ENCODE assay signal across 26 cellular contexts in the genomic region with DNA sequence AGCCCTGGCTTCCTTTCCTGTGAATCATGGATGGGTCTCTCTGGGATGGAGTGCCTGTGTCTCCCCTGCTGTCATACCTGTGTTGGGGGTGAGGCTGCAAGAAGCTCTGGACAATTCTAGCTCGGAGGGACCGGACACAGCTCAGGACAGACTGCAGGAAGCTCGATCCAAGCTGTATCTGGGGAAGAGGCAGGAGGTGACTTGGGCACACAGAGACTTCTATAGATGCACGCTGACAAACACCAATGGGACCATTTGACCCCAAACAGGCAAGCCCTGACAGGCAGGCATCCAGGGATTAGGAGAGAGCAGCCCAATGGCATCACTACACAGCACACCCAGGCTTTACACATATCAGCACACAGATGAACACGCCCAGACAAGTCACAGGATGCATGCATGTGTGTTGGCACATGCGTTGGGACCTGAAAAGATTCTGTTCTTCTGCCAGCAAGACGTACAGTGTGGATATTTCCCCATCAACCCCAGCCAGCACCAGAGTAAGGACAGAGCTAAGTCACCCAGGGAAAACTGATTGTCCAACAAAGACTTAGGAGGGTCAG. TPM values are rescaled to one million over a fixed set of nuclear protein-coding genes. Genes with fewer than 3 reads are reported as not detected.
DNase-seq lines count a peak whose midpoint lies in the region; ATAC-seq, FAIRE-seq and TF ChIP-seq lines count a peak whose summit lies in the region.
"Had no signal": no experiment of that assay in that cellular context is flagged by ENCODE, and none has a peak within 500 bp of the region (broad histone marks: within the 10 kb centered on the region; RNA-seq: fewer than 3 reads in every experiment).

No MANE protein-coding gene starts in this region.

- H2AFZ ChIP-seq in K562 (ENCODE audit: low read depth, low read length): no peak overlapping the region

- POLR2A ChIA-PET in RWPE1 (lab: Yijun Ruan, JAX; ENCODE audit: low non-redundant PET): no interaction called here
- POLR2A ChIA-PET in K562 (lab: Yijun Ruan, JAX): interaction anchor here (1.0 to 1.6 kb wide), 4 partner anchors 8 to 57 kb away, joined by 3 to 6 read pairs (median 4); no protein-coding TSS in a partner anchor

- CTCF ChIA-PET in RWPE1 (lab: Yijun Ruan, JAX) (interaction anchor here (0.6 kb wide), 1 partner anchor 58 kb away, joined by 4 read pairs; no protein-coding TSS in a partner anchor), K562 (lab: Yijun Ruan, JAX; ENCODE audit: low intra/inter-chr PET ratio) (interaction anchor here (0.5 kb wide), 1 partner anchor 398 kb away, joined by 3 read pairs; no protein-coding TSS in a partner anchor)

- TF ChIP-seq POLR2A in K562 (conservative IDR thresholded peaks at IDR 0.05) (0 out of 2 replicates have a peak, but pooled peaks have one; percentile 3), erythroblast (IDR thresholded peaks at IDR 0.05; ENCODE audit: low read length) (peak; percentile 48)

- no peak for TF ChIP-seq EP300 in K562 (IDR thresholded peaks at IDR 0.05; ENCODE audit: low read length)

- no peaks in the 10 kb centered on the region; the same call in 1 of the 2 replicates for H4K20me1 ChIP-seq in K562 (replicated peaks; ENCODE audit: control insufficient read depth, insufficient read depth, low read length)

- H3K27ac ChIP-seq in RWPE1 (no peak overlapping the region), K562 (ENCODE audit: extremely low read depth, low read depth, low read length) (no peak overlapping the region)
- H3K27ac ChIP-seq: HL-60 had no signal

- H3K79me2 ChIP-seq in K562 (ENCODE audit: control insufficient read depth, insufficient read depth, low read length): no peaks in the 10 kb centered on the region

- no peak overlapping the region for H3K4me3 ChIP-seq in K562

- peaks cover 0 to 3% of the 10 kb centered on the region in 2 experiments; a peak in 1 of 5 replicates for H3K4me1 ChIP-seq in K562 (replicated peaks in 1 of 2; ENCODE audit: control insufficient read depth in 2 of 2, insufficient read depth in 2 of 2, low read length in 2 of 2)

- no peak overlapping the region for H3K4me2 ChIP-seq in K562 (ENCODE audit: insufficient read depth, low read length)

- DNase-seq in RWPE1 (ENCODE audit: low spot score): peak; percentile 7
- DNase-seq in K562 (ENCODE audit: extremely low read depth in 1 of 4, low spot score in 3 of 4): no peak
- peak; percentile 12 to 32 for DNase-seq in erythroblast (lab: John Stamatoyannopoulos, UW)
- DNase-seq in nephron progenitor cell: no peak
- no peak for DNase-seq in frontal cortex (ENCODE audit: low spot score in 2 of 2)
- no peak for DNase-seq in NCI-H526 (lab: John Stamatoyannopoulos, UW)
- DNase-seq in ecto neural progenitor cell (ENCODE audit: low spot score): no peak
- DNase-seq in GDM1 (lab: John Stamatoyannopoulos, UW): no peak
- DNase-seq: AML-193; C1 segment of cervical spinal cord; CD8-positive, alpha-beta T cell; H7; KBM-7; NCI-H1092; NCI-H1436; NCI-H187 treated with DMSO at 0.1 percent for 48 hours; NCI-H748 treated with DMSO at 0.1 percent for 48 hours; NK-92 treated with Interleukin-12 subunit alpha and Interleukin-12 subunit beta, amount 100 ng/mL, for 24 hours had no signal

- no peak overlapping the region for H3K4me3 Mint-ChIP-seq in nephron progenitor cell
- H3K4me3 Mint-ChIP-seq: CD8-positive, alpha-beta T cell had no signal

- no peaks in the 10 kb centered on the region for H3K9me3 Mint-ChIP-seq in nephron progenitor cell
- H3K9me3 Mint-ChIP-seq: CD8-positive, alpha-beta T cell had no signal

- H3K4me1 Mint-ChIP-seq in nephron progenitor cell: peaks cover 8% of the 10 kb centered on the region

- peaks cover 28% of the 10 kb centered on the region for H3K27me3 Mint-ChIP-seq in nephron progenitor cell (ENCODE audit: low read depth, poor library complexity)

- H3K27ac Mint-ChIP-seq in nephron progenitor cell: peak overlapping the region; percentile 29
- H3K27ac Mint-ChIP-seq: CD8-positive, alpha-beta T cell had no signal

- no peaks in the 10 kb centered on the region for H3K9me3 ChIP-seq in K562 (replicated peaks; ENCODE audit: control insufficient read depth, insufficient read depth, low read depth, low read length)

- H3K36me3 Mint-ChIP-seq in nephron progenitor cell (ENCODE audit: low read depth): no peaks in the 10 kb centered on the region
- H3K36me3 Mint-ChIP-seq: CD8-positive, alpha-beta T cell had no signal

- intact Hi-C loops in K562 (cut with micrococcal nuclease): no loop called here

- in situ Hi-C loops in K562 (cut with MboI): no loop called here

- no peak for ATAC-seq in K562
- ATAC-seq: CD8-positive, alpha-beta T cell; HepG2 had no signal

- H3K27me3 ChIP-seq in K562 (ENCODE audit: control insufficient read depth in 2 of 2, insufficient read depth in 2 of 2, low read length in 2 of 2): no peaks in the 10 kb centered on the region

- WGBS in K562 (ENCODE audit: insufficient coverage, low coverage, missing lambda C conversion rate): 72% methylated on average over 7 of the region's 7 CpGs

- TF ChIP-seq RAD21 in K562 (CRISPR knock-in tag; conservative IDR thresholded peaks at IDR 0.05 in 1 of 2, IDR thresholded peaks at IDR 0.05 in 1 of 2): no peak

- BruUV-seq in K562 (replicated peaks; lab: Mats Ljungman, UMichigan): no TSS peak

- H3K9me1 ChIP-seq in K562 (ENCODE audit: control insufficient read depth, insufficient read depth, low read length): peaks cover 4% of the 10 kb centered on the region

- peak; percentile 23 for FAIRE-seq in K562 (lab: Jason Lieb, UNC)
- no peak for FAIRE-seq in frontal cortex (lab: Jason Lieb, UNC)
- FAIRE-seq: GM18507, HepG2 had no signal

- TF ChIP-seq CTCF in RWPE1 (conservative IDR thresholded peaks at IDR 0.05; ENCODE audit: low read depth): no peak
- no peak for TF ChIP-seq CTCF in K562 (IDR thresholded peaks at IDR 0.05 in 2 of 3, conservative IDR thresholded peaks at IDR 0.05 in 1 of 3; ENCODE audit: insufficient read depth in 2 of 3, low read depth in 1 of 3, low read length in 3 of 3)
- no peak for TF ChIP-seq CTCF in nephron progenitor cell (IDR thresholded peaks at IDR 0.05)

- H3K9ac ChIP-seq in K562 (ENCODE audit: insufficient read depth in 1 of 2, low read depth in 2 of 2, low read length in 2 of 2): no peak overlapping the region

- H3K36me3 ChIP-seq in K562 (ENCODE audit: control insufficient read depth, insufficient read depth, low read length): peaks cover 39% of the 10 kb centered on the region

RNA-seq across cellular contexts. Expression of a gene that starts 4.5 kb away (rescaled TPM):
- total RNA-seq in K562 (2011; cell fraction: chromatin; rRNA removed; ENCODE audit: low replicate concordance): not detected in 2 replicates
- not detected in 2 replicates for total RNA-seq in K562 (2011; cell fraction: nucleolus; rRNA removed)
- total RNA-seq in K562 (2011; cell fraction: nucleoplasm; rRNA removed): not detected in 2 replicates
- not detected in 2 replicates for total RNA-seq in K562 (2014; rRNA removed)
- not detected in 2 replicates for total RNA-seq in K562 (2014; rRNA removed; fragmentation: Illumina TruSeq; extraction: Trizol)
- not detected in 2 replicates for total RNA-seq in K562 (2015; rRNA removed; fragmentation: Illumina TruSeq; extraction: Trizol)
- total RNA-seq in K562 (2021): not detected in 2 replicates
- polyA plus RNA-seq in K562 (2011; rRNA removed): not detected in 2 replicates
- not detected in 2 replicates for polyA plus RNA-seq in K562 (2011; cell fraction: cytosol; rRNA removed)
- not detected in 2 replicates for polyA plus RNA-seq in K562 (2011; cell fraction: nucleus; rRNA removed)
- 0.20 and 0.55 TPM in 2 replicates for polyA plus RNA-seq in K562 (2012)
- not detected in 2 replicates for polyA plus RNA-seq in K562 (2014; fragmentation: Illumina TruSeq; extraction: Trizol)
- not detected for polyA plus RNA-seq in K562 (2014; fragmentation: Nextera tagmentation; extraction: Ambion mirVana)
- not detected in 2 replicates for polyA plus RNA-seq in K562 (2014; rRNA removed)
- polyA minus RNA-seq in K562 (2011; rRNA and poly(A)+ RNA removed): not detected in 2 replicates
- not detected in 2 replicates for polyA minus RNA-seq in K562 (2011; cell fraction: cytosol; rRNA and poly(A)+ RNA removed)
- polyA minus RNA-seq in K562 (2011; cell fraction: nucleus; rRNA and poly(A)+ RNA removed): not detected in 2 replicates
- total RNA-seq in frontal cortex: not detected
- total RNA-seq: A172; CD8-positive, alpha-beta T cell; G401; H7; HepG2; HT-29; NCI-H460 had no signal
- polyA plus RNA-seq: AG04450, HepG2 had no signal

RNA-seq across cellular contexts. Expression of a gene that starts 10.2 kb away (rescaled TPM):
- total RNA-seq in K562 (2011; cell fraction: chromatin; rRNA removed; ENCODE audit: low replicate concordance): 0.56 and 0.74 TPM in 2 replicates
- total RNA-seq in K562 (2011; cell fraction: nucleolus; rRNA removed): 0.17 and 0.26 TPM in 2 replicates
- total RNA-seq in K562 (2011; cell fraction: nucleoplasm; rRNA removed): 0.44 and 1.1 TPM in 2 replicates
- total RNA-seq in K562 (2014; rRNA removed) (not detected in 2 replicates), K562 (2014; rRNA removed; fragmentation: Illumina TruSeq; extraction: Trizol) (not detected in 2 replicates), K562 (2015; rRNA removed; fragmentation: Illumina TruSeq; extraction: Trizol) (not detected in 2 replicates), K562 (2021) (not detected in 2 replicates), frontal cortex (not detected)
- polyA plus RNA-seq in K562 (2011; rRNA removed) (0.12 TPM in 1 of 2 replicates, not detected in the other), K562 (2014; fragmentation: Illumina TruSeq; extraction: Trizol) (0.04 TPM in 1 of 2 replicates, not detected in the other), K562 (2014; fragmentation: Nextera tagmentation; extraction: Ambion mirVana) (not detected), K562 (2014; rRNA removed) (not detected in 2 replicates)
- polyA plus RNA-seq in K562 (2011; cell fraction: cytosol; rRNA removed): 0.03 TPM in 1 of 2 replicates, not detected in the other
- 0.36 and 0.60 TPM in 2 replicates for polyA plus RNA-seq in K562 (2011; cell fraction: nucleus; rRNA removed)
- 0.08 TPM in 1 of 2 replicates, not detected in the other for polyA plus RNA-seq in K562 (2012)
- polyA minus RNA-seq in K562 (2011; rRNA and poly(A)+ RNA removed): 0.27 TPM in 1 of 2 replicates, not detected in the other
- polyA minus RNA-seq in K562 (2011; cell fraction: cytosol; rRNA and poly(A)+ RNA removed): not detected in 2 replicates
- polyA minus RNA-seq in K562 (2011; cell fraction: nucleus; rRNA and poly(A)+ RNA removed): 0.13 and 0.22 TPM in 2 replicates
- total RNA-seq: CD8-positive, alpha-beta T cell; G401; H7; HepG2; HT-29; NCI-H460 had no signal
- polyA plus RNA-seq: AG04450, HepG2 had no signal

RNA-seq across cellular contexts. Expression of a gene that starts 18.4 kb away (rescaled TPM):
- 113 and 184 TPM in 2 replicates for total RNA-seq in K562 (2011; cell fraction: chromatin; rRNA removed; ENCODE audit: low replicate concordance)
- total RNA-seq in K562 (2011; cell fraction: nucleolus; rRNA removed): 129 and 133 TPM in 2 replicates
- 107 and 122 TPM in 2 replicates for total RNA-seq in K562 (2011; cell fraction: nucleoplasm; rRNA removed)
- total RNA-seq in K562 (2014; rRNA removed): 15.9 and 22.0 TPM in 2 replicates
- 19.2 and 19.3 TPM in 2 replicates for total RNA-seq in K562 (2014; rRNA removed; fragmentation: Illumina TruSeq; extraction: Trizol)
- 22.2 and 25.5 TPM in 2 replicates for total RNA-seq in K562 (2015; rRNA removed; fragmentation: Illumina TruSeq; extraction: Trizol)
- 28.7 and 34.3 TPM in 2 replicates for total RNA-seq in K562 (2021)
- 47.4 and 72.0 TPM in 2 replicates for polyA plus RNA-seq in K562 (2011; rRNA removed)
- 33.6 and 44.4 TPM in 2 replicates for polyA plus RNA-seq in K562 (2011; cell fraction: cytosol; rRNA removed)
- polyA plus RNA-seq in K562 (2011; cell fraction: nucleus; rRNA removed): 361 and 506 TPM in 2 replicates
- 25.0 and 47.3 TPM in 2 replicates for polyA plus RNA-seq in K562 (2012)
- 33.8 and 35.3 TPM in 2 replicates for polyA plus RNA-seq in K562 (2014; fragmentation: Illumina TruSeq; extraction: Trizol)
- 10 to 100 TPM in 1 of 2 experiments, 1 to 10 TPM in 1; 9.0 to 18.9 TPM for polyA plus RNA-seq in K562 (2014; fragmentation: Nextera tagmentation; extraction: Ambion mirVana)
- polyA plus RNA-seq in K562 (2014; rRNA removed): 33.1 and 36.7 TPM in 2 replicates
- 31.5 and 38.3 TPM in 2 replicates for polyA minus RNA-seq in K562 (2011; rRNA and poly(A)+ RNA removed)
- 14.1 and 24.0 TPM in 2 replicates for polyA minus RNA-seq in K562 (2011; cell fraction: cytosol; rRNA and poly(A)+ RNA removed)
- 85.5 and 91.1 TPM in 2 replicates for polyA minus RNA-seq in K562 (2011; cell fraction: nucleus; rRNA and poly(A)+ RNA removed)
- 0.82 TPM for total RNA-seq in frontal cortex
- total RNA-seq: A172, G401, HepG2 had no signal

RNA-seq across cellular contexts. Expression of a gene that starts 58.2 kb away (rescaled TPM):
- 2.1 and 5.6 TPM in 2 replicates for total RNA-seq in K562 (2011; cell fraction: chromatin; rRNA removed; ENCODE audit: low replicate concordance)
- 3.2 and 3.3 TPM in 2 replicates for total RNA-seq in K562 (2011; cell fraction: nucleolus; rRNA removed)
- total RNA-seq in K562 (2011; cell fraction: nucleoplasm; rRNA removed): 2.2 and 2.7 TPM in 2 replicates
- total RNA-seq in K562 (2014; rRNA removed) (0.04 and 0.36 TPM in 2 replicates), K562 (2014; rRNA removed; fragmentation: Illumina TruSeq; extraction: Trizol) (0.11 and 0.51 TPM in 2 replicates), K562 (2015; rRNA removed; fragmentation: Illumina TruSeq; extraction: Trizol) (0.04 and 0.11 TPM in 2 replicates), K562 (2021) (0.18 and 0.81 TPM in 2 replicates), frontal cortex (under 0.01 TPM)
- polyA plus RNA-seq in K562 (2011; rRNA removed) (0.08 and 0.37 TPM in 2 replicates), K562 (2014; fragmentation: Illumina TruSeq; extraction: Trizol) (0.25 and 0.26 TPM in 2 replicates), K562 (2014; fragmentation: Nextera tagmentation; extraction: Ambion mirVana) (under 1 TPM; 0.04 to 0.06 TPM), K562 (2014; rRNA removed) (0.22 and 0.32 TPM in 2 replicates)
- 0.19 and 0.33 TPM in 2 replicates for polyA plus RNA-seq in K562 (2011; cell fraction: cytosol; rRNA removed)
- 3.7 and 4.0 TPM in 2 replicates for polyA plus RNA-seq in K562 (2011; cell fraction: nucleus; rRNA removed)
- polyA plus RNA-seq in K562 (2012): 0.59 and 13.5 TPM in 2 replicates
- polyA minus RNA-seq in K562 (2011; rRNA and poly(A)+ RNA removed): 0.36 and 0.46 TPM in 2 replicates
- not detected in 2 replicates for polyA minus RNA-seq in K562 (2011; cell fraction: cytosol; rRNA and poly(A)+ RNA removed)
- polyA minus RNA-seq in K562 (2011; cell fraction: nucleus; rRNA and poly(A)+ RNA removed): 0.89 and 0.94 TPM in 2 replicates
- total RNA-seq: A172; CD8-positive, alpha-beta T cell; G401; HepG2; NCI-H460 had no signal
- polyA plus RNA-seq: AG04450, HepG2 had no signal

Comparison
In these comparisons a context has a peak if more than half of its experiments do, and no peak if none do; other contexts are left out.
1. DNase-seq: peak in RWPE1 (single experiment) and erythroblast (2 of 2); none in K562 (0 of 4), nephron progenitor cell (single experiment), frontal cortex (0 of 2), NCI-H526 (0 of 2), ecto neural progenitor cell (single experiment) and GDM1 (single experiment).